In genomic region chr10:118045154-118045841, GRCh38 we compare ENCODE assay signal across 8 cellular contexts. TPM values are rescaled to one million over a fixed set of nuclear protein-coding genes. Genes with fewer than 3 reads are reported as not detected.
DNase-seq lines count a peak whose midpoint lies in the region; ATAC-seq and TF ChIP-seq lines count a peak whose summit lies in the region.

No MANE protein-coding gene starts in this region.

- H3K27me3 ChIP-seq in esophagus squamous epithelium (no peaks in the 10 kb centered on the region), psoas muscle (ENCODE audit: insufficient read depth in 3 of 3, low read length in 2 of 3) (no peaks in the 10 kb centered on the region)

- TF ChIP-seq CTCF in GM12865 (IDR thresholded peaks at IDR 0.05; ENCODE audit: insufficient read depth, low read depth, low read length, missing control alignments) = no peak
- no peak for TF ChIP-seq CTCF in esophagus squamous epithelium (IDR thresholded peaks at IDR 0.05)
- TF ChIP-seq CTCF in psoas muscle (IDR thresholded peaks at IDR 0.05) = no peak

- H3K4me1 ChIP-seq in esophagus squamous epithelium (peaks cover 0 to 67% (median 10%) of the 10 kb centered on the region in 3 donors), psoas muscle (peaks cover 46% of the 10 kb centered on the region)

- H3K9me3 ChIP-seq in esophagus squamous epithelium = no peaks in the 10 kb centered on the region
- no peaks in the 10 kb centered on the region for H3K9me3 ChIP-seq in psoas muscle

- ATAC-seq in psoas muscle = no peak
- no peak for ATAC-seq in GM18858 (IDR thresholded peaks at IDR 0.05; ENCODE audit: unreplicated experiment)
- ATAC-seq in HG03280 (IDR thresholded peaks at IDR 0.05; ENCODE audit: unreplicated experiment) = no peak

- H3K36me3 ChIP-seq in esophagus squamous epithelium (no peaks in the 10 kb centered on the region), psoas muscle (ENCODE audit: insufficient read depth in 1 of 2, low read depth in 1 of 2) (no peaks in the 10 kb centered on the region)

- H3K4me3 ChIP-seq in GM12865 (ENCODE audit: low read depth, low read length) (peak overlapping the region; percentile 71), esophagus squamous epithelium (peak overlapping the region in 3 of 4 donors; percentile 64 to 95 (median 89)), psoas muscle (peak overlapping the region; percentile 86)

- 36 to 42% methylated on average over 8 of the region's 8 CpGs for WGBS in esophagus squamous epithelium, 2 donors
- 21 to 31% (median 21%) methylated on average over 8 of the region's 8 CpGs for WGBS in psoas muscle, 3 donors

- H3K27ac ChIP-seq in esophagus squamous epithelium (peak overlapping the region; percentile 82 to 96 (median 93)), psoas muscle (peak overlapping the region; percentile 93)

- intact Hi-C loops in esophagus squamous epithelium (cut with DNase I) = no loop called here
- intact Hi-C loops in psoas muscle (cut with DNase I) = loop anchor here in 1 of 2 donors (5.0 kb wide), 2 partner anchors 297 to 503 kb away; partner anchors contain the start of genes EMX2 and FAM204A

- DNase-seq in GM12865 (ENCODE audit: low read depth) (no peak), RKO (ENCODE audit: low spot score) (peak; percentile 14), esophagus squamous epithelium (lab: John Stamatoyannopoulos, UW) (no peak), psoas muscle (no peak), T1000 (lab: John Stamatoyannopoulos, UW) (no peak)
- DNase-seq in stimulated activated CD4-positive, alpha-beta T cell treated with anti-CD3 and anti-CD28 coated beads, Interleukin-12 subunit alpha, Interleukin-12 subunit beta, amount 100 ng/mL, for 4 hours = no peak

- TF ChIP-seq POLR2A in esophagus squamous epithelium (IDR thresholded peaks at IDR 0.05) = no peak

RNA-seq across cellular contexts. Expression of gene RAB11FIP2, which starts 1.4 kb away (rescaled TPM):
- 10 to 100 TPM in 3 of 4 donors, 1 to 10 TPM in 1; 6.2 to 21.0 (median 11.6) TPM for total RNA-seq in esophagus squamous epithelium
- total RNA-seq in psoas muscle = 10 to 100 TPM in 3 of 4 donors, 1 to 10 TPM in 1; 9.1 to 12.0 (median 10.5) TPM
- polyA plus RNA-seq in psoas muscle = 10 to 100 TPM in 1 of 3 donors, 1 to 10 TPM in 2; 3.1 to 13.6 (median 3.6) TPM
